ENCODE assay signal across 34 cellular contexts in the genomic region with DNA sequence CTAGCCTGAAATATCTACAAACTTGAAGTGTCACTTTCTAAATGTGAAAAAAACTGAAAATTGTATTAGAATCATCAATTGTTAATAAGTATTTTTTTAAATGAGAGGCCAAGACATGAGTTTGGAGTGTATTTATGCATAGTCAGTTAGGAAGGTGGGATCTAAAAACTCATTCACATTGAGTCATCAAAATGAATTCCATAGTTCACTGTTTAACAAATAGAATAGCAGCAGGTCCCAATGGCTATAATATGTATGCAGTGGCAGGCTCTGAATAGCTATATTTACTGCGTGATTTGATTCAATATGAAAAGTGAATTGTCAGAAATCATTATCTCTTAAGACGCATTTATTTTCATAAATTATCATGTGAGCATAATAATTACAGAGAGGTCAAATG.
"Had no signal": no experiment of that assay in that cellular context is flagged by ENCODE, and none has a peak within 500 bp of the region (broad histone marks: within the 10 kb centered on the region; RNA-seq: fewer than 3 reads in every experiment).

No MANE protein-coding gene starts in this region.

- H3K9me3 ChIP-seq: MG63, Peyer's patch had no signal

- H3K36me3 ChIP-seq: brain microvascular endothelial cell, MG63, Peyer's patch had no signal

- H3K4me3 ChIP-seq: MG63, Peyer's patch had no signal

- DNase-seq: activated CD4-positive, alpha-beta memory T cell treated with anti-CD3 and anti-CD28 coated beads, Interleukin-2, amount 10 ng/mL, durations not matched to agents 7 days and 5 days; activated CD4-positive, alpha-beta T cell treated with anti-CD3 and anti-CD28 coated beads for 36 hours; activated CD4-positive, alpha-beta T cell treated with anti-CD3 and anti-CD28 coated beads, Interleukin-2, amount 10 ng/mL, durations not matched to agents 7 days and 5 days; activated CD8-positive, alpha-beta memory T cell treated with anti-CD3 and anti-CD28 coated beads for 24 hours; activated CD8-positive, alpha-beta memory T cell treated with anti-CD3 and anti-CD28 coated beads, Interleukin-2, amount 10 ng/mL, durations not matched to agents 7 days and 5 days; activated CD8-positive, alpha-beta memory T cell treated with anti-CD3 and anti-CD28 coated beads, Interleukin-2, amount 50 U/mL, for 48 hours; activated effector memory CD4-positive, alpha-beta T cell treated with Interleukin-2 at 50 U/mL for 16 hours; activated naive CD4-positive, alpha-beta T cell treated with anti-CD3 and anti-CD28 coated beads, Interleukin-2, amount 10 ng/mL, durations not matched to agents 7 days and 5 days; activated naive CD8-positive, alpha-beta T cell treated with anti-CD3 and anti-CD28 coated beads, Interleukin-2, amount 50 U/mL, for 24 hours; activated T-cell treated with anti-CD3 and anti-CD28 coated beads, Interleukin-2, amount 50 U/mL, for 48 hours; amniotic stem cell; aorta; brain microvascular endothelial cell; central memory CD4-positive, alpha-beta T cell; Kasumi-1; KG1; MG63; NCI-H1048; NCI-H1105 treated with DMSO at 0.1 percent for 48 hours; NCI-H1436 treated with DMSO at 0.1 percent for 48 hours; NCI-H1694 treated with DMSO at 0.1 percent for 48 hours; NCI-H2029; NCI-H2171; NCI-H446; NCI-H510A treated with DMSO at 0.1 percent for 48 hours; NK-92 treated with Interleukin-12 subunit alpha and Interleukin-12 subunit beta, amount 100 ng/mL, for 24 hours; PC-3; Peyer's patch; SIG-M5; T1000 had no signal

- ATAC-seq: activated CD4-positive, alpha-beta T cell treated with anti-CD3 and anti-CD28 coated beads for 36 hours; activated CD4-positive, CD25-positive, alpha-beta regulatory T cell treated with anti-CD3 and anti-CD28 coated beads, Interleukin-2, amount 50 U/mL, for 24 hours; activated CD8-positive, alpha-beta memory T cell treated with anti-CD3 and anti-CD28 coated beads, Interleukin-2, amount 10 ng/mL, durations not matched to agents 7 days and 5 days; activated naive CD8-positive, alpha-beta T cell treated with anti-CD3 and anti-CD28 coated beads, Interleukin-2, amount 50 U/mL, for 24 hours; PC-3; Right ventricle myocardium inferior; WTC11 had no signal

- H3K27me3 ChIP-seq: brain microvascular endothelial cell, MG63, Peyer's patch had no signal

- H3K4me1 ChIP-seq: Peyer's patch had no signal

- H3K27ac ChIP-seq: brain microvascular endothelial cell, Peyer's patch, RWPE1 had no signal
